Comparison of ENCODE assay signal across 1 cellular context in genomic region chr1:53979712-53980450, GRCh38.
TF ChIP-seq lines count a peak whose summit lies in the region.

No MANE protein-coding gene starts in this region.

TF ChIP-seq in GM23338, 12 proteins besides CTCF, POLR2A, EP300 and RAD21 (continued from another document):
- no peak for TF ChIP-seq ZNF462 (CRISPR knock-in tag; IDR thresholded peaks at IDR 0.05)
- no peak for TF ChIP-seq POLR2AphosphoS5 (IDR thresholded peaks at IDR 0.05; ENCODE audit: low read depth)
- no peak for TF ChIP-seq EZH2phosphoT487 (IDR thresholded peaks at IDR 0.05; ENCODE audit: unreplicated experiment)
- TF ChIP-seq CREB1 (CRISPR knock-in tag; IDR thresholded peaks at IDR 0.05; ENCODE audit: low read depth) = no peak
- no peak for TF ChIP-seq JUNB (IDR thresholded peaks at IDR 0.05; ENCODE audit: unreplicated experiment)
- TF ChIP-seq NANOG (IDR thresholded peaks at IDR 0.05; ENCODE audit: borderline replicate concordance) = no peak
